Comparison of ENCODE assay signal across 27 cellular contexts in the genomic region with DNA sequence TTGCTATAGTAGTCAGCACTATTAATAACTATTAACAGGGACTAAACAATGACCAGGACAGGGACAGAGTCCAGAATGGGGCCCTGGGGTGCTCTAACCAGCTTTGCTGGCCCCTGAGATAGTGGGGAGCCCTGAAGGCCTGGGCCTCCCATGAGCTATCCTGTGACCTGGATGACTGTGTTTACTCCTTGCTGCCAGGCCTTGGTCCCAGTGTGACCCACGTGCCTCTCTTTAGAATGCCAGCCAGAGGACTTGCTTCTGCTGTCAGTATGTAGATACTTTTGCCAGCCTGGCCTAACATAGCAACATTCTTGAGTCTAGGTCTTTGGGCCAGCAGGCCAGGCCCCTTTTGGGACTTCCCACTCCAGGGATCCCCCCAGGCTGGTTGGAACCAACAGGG. TPM values are rescaled to one million over a fixed set of nuclear protein-coding genes. Genes with fewer than 3 reads are reported as not detected.
"Had no signal": no experiment of that assay in that cellular context is flagged by ENCODE, and none has a peak within 500 bp of the region (broad histone marks: within the 10 kb centered on the region; RNA-seq: fewer than 3 reads in every experiment).

No MANE protein-coding gene starts in this region.

- H3K4me1 Mint-ChIP-seq: activated CD8-positive, alpha-beta memory T cell treated with anti-CD3 and anti-CD28 coated beads, Interleukin-2, amount 10 ng/mL, durations not matched to agents 7 days and 5 days; activated naive CD4-positive, alpha-beta T cell treated with anti-CD3 and anti-CD28 coated beads, Interleukin-2, amount 50 U/mL, for 24 hours; WTC11 had no signal

- H3K27ac ChIP-seq: breast epithelium had no signal

- H3K9me3 ChIP-seq: breast epithelium had no signal

- H3K27ac Mint-ChIP-seq: activated CD8-positive, alpha-beta memory T cell treated with anti-CD3 and anti-CD28 coated beads, Interleukin-2, amount 10 ng/mL, durations not matched to agents 7 days and 5 days; activated CD8-positive, alpha-beta T cell treated with anti-CD3 and anti-CD28 coated beads, Interleukin-2, amount 10 ng/mL, durations not matched to agents 7 days and 5 days; activated naive CD4-positive, alpha-beta T cell treated with anti-CD3 and anti-CD28 coated beads, Interleukin-2, amount 50 U/mL, for 24 hours; activated T-cell treated with anti-CD3 and anti-CD28 coated beads, Interleukin-2, amount 50 U/mL, for 72 hours; activated T-helper 2 cell treated with anti-CD3 and anti-CD28 coated beads, Interferon-gamma antibody, Interleukin-2, Interleukin-4, amounts not matched to agents 10 μg/mL and 5 μg/mL and 100 μg/mL, durations not matched to agents 14 hours and 24 hours and 36 hours; T-helper 1 cell treated with Interleukin-12 subunit alpha and Interleukin-12 subunit beta and Interleukin-4 antibody, amounts not matched to agents 30 μg/mL and 1 μg/mL, for 36 hours; WTC11 had no signal

- H3K36me3 Mint-ChIP-seq: activated CD8-positive, alpha-beta memory T cell treated with anti-CD3 and anti-CD28 coated beads, Interleukin-2, amount 10 ng/mL, durations not matched to agents 7 days and 5 days; activated naive CD4-positive, alpha-beta T cell treated with anti-CD3 and anti-CD28 coated beads, Interleukin-2, amount 50 U/mL, for 24 hours; WTC11 had no signal

- ATAC-seq: activated CD8-positive, alpha-beta memory T cell treated with anti-CD3 and anti-CD28 coated beads, Interleukin-2, amount 10 ng/mL, durations not matched to agents 7 days and 5 days; activated CD8-positive, alpha-beta T cell treated with anti-CD3 and anti-CD28 coated beads, Interleukin-2, amount 10 ng/mL, durations not matched to agents 7 days and 5 days; activated T-cell treated with anti-CD3 and anti-CD28 coated beads, Interleukin-2, amount 50 U/mL, for 72 hours; K562; WTC11 had no signal

- H3K4me1 ChIP-seq: breast epithelium had no signal

- H3K36me3 ChIP-seq: breast epithelium had no signal

- H3K4me3 Mint-ChIP-seq: activated CD8-positive, alpha-beta memory T cell treated with anti-CD3 and anti-CD28 coated beads, Interleukin-2, amount 10 ng/mL, durations not matched to agents 7 days and 5 days; activated CD8-positive, alpha-beta T cell treated with anti-CD3 and anti-CD28 coated beads, Interleukin-2, amount 10 ng/mL, durations not matched to agents 7 days and 5 days; activated naive CD4-positive, alpha-beta T cell treated with anti-CD3 and anti-CD28 coated beads, Interleukin-2, amount 50 U/mL, for 24 hours; activated T-cell treated with anti-CD3 and anti-CD28 coated beads, Interleukin-2, amount 50 U/mL, for 72 hours; T-helper 1 cell treated with Interleukin-12 subunit alpha and Interleukin-12 subunit beta and Interleukin-4 antibody, amounts not matched to agents 30 μg/mL and 1 μg/mL, for 36 hours; WTC11 had no signal

- H3K9me3 Mint-ChIP-seq: activated T-cell treated with anti-CD3 and anti-CD28 coated beads, Interleukin-2, amount 50 U/mL, for 72 hours; activated T-helper 2 cell treated with anti-CD3 and anti-CD28 coated beads, Interferon-gamma antibody, Interleukin-2, Interleukin-4, amounts not matched to agents 10 μg/mL and 5 μg/mL and 100 μg/mL, durations not matched to agents 14 hours and 24 hours and 36 hours; T-helper 1 cell treated with Interleukin-12 subunit alpha and Interleukin-12 subunit beta and Interleukin-4 antibody, amounts not matched to agents 30 μg/mL and 1 μg/mL, for 36 hours had no signal

- DNase-seq: activated CD4-positive, alpha-beta T cell treated with anti-CD3 and anti-CD28 coated beads for 48 hours; activated CD4-positive, alpha-beta T cell treated with anti-CD3 and anti-CD28 coated beads, Interleukin-2, amount 50 U/mL, for 4 hours; activated CD4-positive, CD25-positive, alpha-beta regulatory T cell treated with anti-CD3 and anti-CD28 coated beads, Interleukin-2, amount 50 U/mL, for 72 hours; activated CD8-positive, alpha-beta memory T cell treated with anti-CD3 and anti-CD28 coated beads, Interleukin-2, amount 10 ng/mL, durations not matched to agents 7 days and 5 days; activated CD8-positive, alpha-beta T cell treated with anti-CD3 and anti-CD28 coated beads, Interleukin-2, amount 10 ng/mL, durations not matched to agents 7 days and 5 days; activated T-cell treated with anti-CD3 and anti-CD28 coated beads, Interleukin-2, amount 50 U/mL, for 72 hours; Karpas-422; MM.1S; NCI-H1105; NCI-H1436; NCI-H1694 treated with DMSO at 0.1 percent for 48 hours; NCI-H2029 treated with DMSO at 0.1 percent for 48 hours; NCI-H345; NCI-H510A; NCI-H526 treated with DMSO at 0.1 percent for 48 hours; NCI-H82; RPMI8226; SHP77 treated with DMSO at 0.1 percent for 48 hours had no signal

- H3K4me3 ChIP-seq: breast epithelium, K562 had no signal

RNA-seq across cellular contexts. Expression of gene CDK5R2, which starts 11.4 kb away (rescaled TPM):
- total RNA-seq: activated CD8-positive, alpha-beta memory T cell treated with anti-CD3 and anti-CD28 coated beads, Interleukin-2, amount 10 ng/mL, durations not matched to agents 7 days and 5 days; activated CD8-positive, alpha-beta T cell treated with anti-CD3 and anti-CD28 coated beads, Interleukin-2, amount 10 ng/mL, durations not matched to agents 7 days and 5 days; activated T-cell treated with anti-CD3 and anti-CD28 coated beads, Interleukin-2, amount 50 U/mL, for 72 hours; activated T-helper 2 cell treated with anti-CD3 and anti-CD28 coated beads, Interferon-gamma antibody, Interleukin-2, Interleukin-4, amounts not matched to agents 10 μg/mL and 5 μg/mL and 100 μg/mL, durations not matched to agents 14 hours and 24 hours and 36 hours; aorta; breast epithelium had no signal
- polyA plus RNA-seq: aorta, K562 had no signal

RNA-seq across cellular contexts. Expression of gene FEV, which starts 14.1 kb away (rescaled TPM):
- total RNA-seq: activated CD8-positive, alpha-beta memory T cell treated with anti-CD3 and anti-CD28 coated beads, Interleukin-2, amount 10 ng/mL, durations not matched to agents 7 days and 5 days; activated CD8-positive, alpha-beta T cell treated with anti-CD3 and anti-CD28 coated beads, Interleukin-2, amount 10 ng/mL, durations not matched to agents 7 days and 5 days; activated T-cell treated with anti-CD3 and anti-CD28 coated beads, Interleukin-2, amount 50 U/mL, for 72 hours; activated T-helper 2 cell treated with anti-CD3 and anti-CD28 coated beads, Interferon-gamma antibody, Interleukin-2, Interleukin-4, amounts not matched to agents 10 μg/mL and 5 μg/mL and 100 μg/mL, durations not matched to agents 14 hours and 24 hours and 36 hours; aorta; breast epithelium; OCI-LY7; SK-MEL-5; WTC11 had no signal

RNA-seq across cellular contexts. Expression of gene CRYBA2, which starts 22.3 kb away (rescaled TPM):
- total RNA-seq: activated CD8-positive, alpha-beta memory T cell treated with anti-CD3 and anti-CD28 coated beads, Interleukin-2, amount 10 ng/mL, durations not matched to agents 7 days and 5 days; activated CD8-positive, alpha-beta T cell treated with anti-CD3 and anti-CD28 coated beads, Interleukin-2, amount 10 ng/mL, durations not matched to agents 7 days and 5 days; activated T-cell treated with anti-CD3 and anti-CD28 coated beads, Interleukin-2, amount 50 U/mL, for 72 hours; activated T-helper 2 cell treated with anti-CD3 and anti-CD28 coated beads, Interferon-gamma antibody, Interleukin-2, Interleukin-4, amounts not matched to agents 10 μg/mL and 5 μg/mL and 100 μg/mL, durations not matched to agents 14 hours and 24 hours and 36 hours; aorta; breast epithelium; OCI-LY7; SK-MEL-5; WTC11 had no signal
- polyA plus RNA-seq: aorta had no signal
